1 cellular context compared by ENCODE assay signal in genomic region chr1:212466913-212467650, GRCh38.
TF ChIP-seq lines count a peak whose summit lies in the region.

No MANE protein-coding gene starts in this region.

TF ChIP-seq in K562, 482 proteins besides CTCF, POLR2A, EP300 and RAD21 (continued from another document):
- TF ChIP-seq CTCFL (IDR thresholded peaks at IDR 0.05; ENCODE audit: borderline replicate concordance, insufficient read depth, low read depth, low read length, poor library complexity, severe bottlenecking): no peak
- no peak for TF ChIP-seq HDAC6 (IDR thresholded peaks at IDR 0.05; ENCODE audit: low read depth, low read length)
- TF ChIP-seq JUNB (CRISPR knock-in tag; conservative IDR thresholded peaks at IDR 0.05): no peak
- TF ChIP-seq PCBP2 (IDR thresholded peaks at IDR 0.05; ENCODE audit: low read depth, low read length, poor library complexity, severe bottlenecking): no peak
- TF ChIP-seq RBM14 (IDR thresholded peaks at IDR 0.05; ENCODE audit: borderline replicate concordance, insufficient read depth, low read depth, low read length): no peak
- TF ChIP-seq ESRRA (IDR thresholded peaks at IDR 0.05; ENCODE audit: borderline replicate concordance, low read depth): no peak
- no peak for TF ChIP-seq BRD9 (IDR thresholded peaks at IDR 0.05; ENCODE audit: low read depth, partially characterized antibody)
